Comparison of ENCODE assay signal across 27 cellular contexts in the genomic region with DNA sequence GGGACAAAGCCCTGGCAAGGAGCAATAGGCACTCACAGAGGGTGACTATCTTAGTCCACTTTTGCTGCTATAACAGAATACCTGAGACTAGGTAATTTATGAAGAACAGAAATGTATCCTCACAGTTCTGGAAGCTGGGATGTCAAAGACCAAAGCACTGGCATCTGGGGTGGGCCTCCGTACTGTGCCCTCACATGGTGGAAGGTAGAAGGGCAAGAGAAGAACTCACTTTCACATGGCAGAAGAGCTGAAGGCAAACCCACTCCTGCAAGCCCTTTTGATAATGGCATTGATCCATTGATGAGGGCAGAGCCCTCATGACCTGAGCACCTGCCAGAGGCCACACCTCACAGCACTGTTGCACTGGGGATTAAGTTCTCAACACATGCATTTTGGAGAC.
"Had no signal": no experiment of that assay in that cellular context is flagged by ENCODE, and none has a peak within 500 bp of the region (broad histone marks: within the 10 kb centered on the region; RNA-seq: fewer than 3 reads in every experiment).

No MANE protein-coding gene starts in this region.

- ATAC-seq: activated CD4-positive, alpha-beta T cell treated with anti-CD3 and anti-CD28 coated beads for 36 hours; Panc1 had no signal

- H3K4me3 ChIP-seq: cardiac muscle cell, SJCRH30 had no signal

- H3K9me3 Mint-ChIP-seq: activated CD4-positive, alpha-beta memory T cell treated with anti-CD3 and anti-CD28 coated beads, Interleukin-2, amount 10 ng/mL, durations not matched to agents 7 days and 5 days; activated naive CD4-positive, alpha-beta T cell treated with anti-CD3 and anti-CD28 coated beads, Interleukin-2, amount 10 ng/mL, durations not matched to agents 7 days and 5 days; activated naive CD8-positive, alpha-beta T cell treated with anti-CD3 and anti-CD28 coated beads for 36 hours; activated T-cell treated with anti-CD3 and anti-CD28 coated beads, Interleukin-2, amount 50 U/mL, for 72 hours; activated T-helper 2 cell treated with anti-CD3 and anti-CD28 coated beads, Interferon-gamma antibody, Interleukin-2, Interleukin-4, amounts not matched to agents 10 μg/mL and 5 μg/mL and 100 μg/mL, durations not matched to agents 14 hours and 24 hours and 36 hours had no signal

- H3K27ac Mint-ChIP-seq: activated CD4-positive, alpha-beta memory T cell treated with anti-CD3 and anti-CD28 coated beads, Interleukin-2, amount 10 ng/mL, durations not matched to agents 7 days and 5 days; activated CD4-positive, alpha-beta T cell treated with anti-CD3 and anti-CD28 coated beads for 36 hours; activated naive CD4-positive, alpha-beta T cell treated with anti-CD3 and anti-CD28 coated beads, Interleukin-2, amount 10 ng/mL, durations not matched to agents 7 days and 5 days; activated naive CD8-positive, alpha-beta T cell treated with anti-CD3 and anti-CD28 coated beads for 36 hours; activated T-cell treated with anti-CD3 and anti-CD28 coated beads, Interleukin-2, amount 50 U/mL, for 72 hours; activated T-helper 2 cell treated with anti-CD3 and anti-CD28 coated beads, Interferon-gamma antibody, Interleukin-2, Interleukin-4, amounts not matched to agents 10 μg/mL and 5 μg/mL and 100 μg/mL, durations not matched to agents 14 hours and 24 hours and 36 hours had no signal

- H3K27me3 ChIP-seq: brain microvascular endothelial cell, SJCRH30 had no signal

- H3K9ac ChIP-seq: KMS-11, SK-N-SH had no signal

- H3K9me3 ChIP-seq: SJCRH30, SK-N-SH had no signal

- H3K36me3 Mint-ChIP-seq: activated naive CD4-positive, alpha-beta T cell treated with anti-CD3 and anti-CD28 coated beads, Interleukin-2, amount 10 ng/mL, durations not matched to agents 7 days and 5 days; activated naive CD8-positive, alpha-beta T cell treated with anti-CD3 and anti-CD28 coated beads for 36 hours had no signal

- DNase-seq: activated CD4-positive, alpha-beta memory T cell treated with anti-CD3 and anti-CD28 coated beads, Interleukin-2, amount 10 ng/mL, durations not matched to agents 7 days and 5 days; activated CD4-positive, alpha-beta T cell treated with anti-CD3 and anti-CD28 coated beads for 36 hours; activated CD4-positive, alpha-beta T cell treated with anti-CD3 and anti-CD28 coated beads, Interleukin-2, amount 50 U/mL, for 1 hour; activated gamma-delta T cell treated with Interleukin-2 at 50 U/mL for 16 hours; activated naive CD4-positive, alpha-beta T cell treated with anti-CD3 and anti-CD28 coated beads, Interleukin-2, amount 10 ng/mL, durations not matched to agents 7 days and 5 days; activated naive CD8-positive, alpha-beta T cell treated with anti-CD3 and anti-CD28 coated beads for 36 hours; activated T-cell treated with anti-CD3 and anti-CD28 coated beads for 4 hours; activated T-cell treated with anti-CD3 and anti-CD28 coated beads, Interleukin-2, amount 50 U/mL, for 72 hours; brain microvascular endothelial cell; MV-4-11; NCI-H1092 treated with DMSO at 0.1 percent for 48 hours; NCI-H1436; NCI-H1694 treated with DMSO at 0.1 percent for 48 hours; NCI-H2029 treated with DMSO at 0.1 percent for 48 hours; NCI-H446; NCI-H524; NCI-H82; Right ventricle myocardium superior; SJCRH30; SK-N-SH; T-helper 1 cell; WERI-Rb-1 had no signal

- H3K27ac ChIP-seq: brain microvascular endothelial cell, cardiac muscle cell, KMS-11, RWPE1, SJCRH30, WERI-Rb-1 had no signal

- H3K4me1 ChIP-seq: SJCRH30 had no signal

- H3K27me3 Mint-ChIP-seq: activated CD4-positive, alpha-beta T cell treated with anti-CD3 and anti-CD28 coated beads for 36 hours; activated naive CD8-positive, alpha-beta T cell treated with anti-CD3 and anti-CD28 coated beads for 36 hours had no signal

- H3K36me3 ChIP-seq: brain microvascular endothelial cell, cardiac muscle cell, SJCRH30, WERI-Rb-1 had no signal

- H3K4me1 Mint-ChIP-seq: activated CD4-positive, alpha-beta memory T cell treated with anti-CD3 and anti-CD28 coated beads, Interleukin-2, amount 10 ng/mL, durations not matched to agents 7 days and 5 days; activated CD4-positive, alpha-beta T cell treated with anti-CD3 and anti-CD28 coated beads for 36 hours; activated naive CD4-positive, alpha-beta T cell treated with anti-CD3 and anti-CD28 coated beads, Interleukin-2, amount 10 ng/mL, durations not matched to agents 7 days and 5 days; activated naive CD8-positive, alpha-beta T cell treated with anti-CD3 and anti-CD28 coated beads for 36 hours had no signal

- H3K4me3 Mint-ChIP-seq: activated CD4-positive, alpha-beta memory T cell treated with anti-CD3 and anti-CD28 coated beads, Interleukin-2, amount 10 ng/mL, durations not matched to agents 7 days and 5 days; activated CD4-positive, alpha-beta T cell treated with anti-CD3 and anti-CD28 coated beads for 36 hours; activated naive CD4-positive, alpha-beta T cell treated with anti-CD3 and anti-CD28 coated beads, Interleukin-2, amount 10 ng/mL, durations not matched to agents 7 days and 5 days; activated T-cell treated with anti-CD3 and anti-CD28 coated beads, Interleukin-2, amount 50 U/mL, for 72 hours had no signal
